ENCODE assay signal across 24 cellular contexts in genomic region chr1:109611308-109611950, GRCh38. TPM values are rescaled to one million over a fixed set of nuclear protein-coding genes. Genes with fewer than 3 reads are reported as not detected.
DNase-seq lines count a peak whose midpoint lies in the region; ATAC-seq and TF ChIP-seq lines count a peak whose summit lies in the region.
"Had no signal": no experiment of that assay in that cellular context is flagged by ENCODE, and none has a peak within 500 bp of the region (broad histone marks: within the 10 kb centered on the region; RNA-seq: fewer than 3 reads in every experiment).

No MANE protein-coding gene starts in this region.

- H4K91ac ChIP-seq in mesenchymal stem cell (ENCODE audit: low read length), result no peak overlapping the region

- H3K4me3 Mint-ChIP-seq in GM23338, result no peak overlapping the region
- H3K4me3 Mint-ChIP-seq: CD4-positive, alpha-beta T cell had no signal

- peak overlapping the region; percentile 81 for H3K27ac ChIP-seq in GM23248
- H3K27ac ChIP-seq in mesenchymal stem cell (ENCODE audit: low read length, poor library complexity, severe bottlenecking), result peak overlapping the region; percentile 20
- H3K27ac ChIP-seq in smooth muscle cell (ENCODE audit: low read depth), result peak overlapping the region; percentile 69
- no peak overlapping the region for H3K27ac ChIP-seq in GM23338 (ENCODE audit: low read depth)
- no peak overlapping the region for H3K27ac ChIP-seq in testis
- H3K27ac ChIP-seq: BLaER1 treated with 17β-estradiol and CSF1 and Interleukin-3, amounts not matched to agents 10 nM and 100 nM; SJCRH30 had no signal

- no peak overlapping the region for H2BK5ac ChIP-seq in mesenchymal stem cell (ENCODE audit: low read depth, low read length, poor library complexity, severe bottlenecking)

- H2BK15ac ChIP-seq in mesenchymal stem cell (ENCODE audit: low read depth, poor library complexity, severe bottlenecking), result no peak overlapping the region

- no peak for DNase-seq in GM23248
- DNase-seq in NCI-H82 treated with DMSO at 0.1 percent for 48 hours (lab: John Stamatoyannopoulos, UW; ENCODE audit: unreplicated experiment), result peak; percentile 98
- no peak for DNase-seq in mesenchymal stem cell
- no peak for DNase-seq in smooth muscle cell (lab: John Stamatoyannopoulos, UW; ENCODE audit: unreplicated experiment)
- no peak for DNase-seq in GM23338 (ENCODE audit: low spot score)
- DNase-seq in testis, result no peak
- DNase-seq: CD4-positive, alpha-beta T cell; NCI-H1105; NCI-H1436 treated with DMSO at 0.1 percent for 48 hours; NCI-H187 treated with DMSO at 0.1 percent for 48 hours; NCI-H2171 treated with DMSO at 0.1 percent for 48 hours; NCI-H524; NCI-H774; SJCRH30 had no signal

- H3K4me1 Mint-ChIP-seq in GM23338, result peaks cover 23% of the 10 kb centered on the region; the same call in 2 of the 3 replicates

- H3F3A ChIP-seq in GM23248 (ENCODE audit: insufficient read depth) (peaks cover 55% of the 10 kb centered on the region), smooth muscle cell (ENCODE audit: low read depth) (peaks cover 3% of the 10 kb centered on the region), GM23338 (replicated peaks; ENCODE audit: low read depth) (no peaks in the 10 kb centered on the region)

- H3K4me2 ChIP-seq in GM23248 (ENCODE audit: unreplicated experiment) (no peak overlapping the region), mesenchymal stem cell (ENCODE audit: low read length, poor library complexity, severe bottlenecking) (no peak overlapping the region), smooth muscle cell (no peak overlapping the region), GM23338 (no peak overlapping the region)

- H3K36me3 ChIP-seq in GM23248 (ENCODE audit: low read depth), result no peaks in the 10 kb centered on the region
- H3K36me3 ChIP-seq in mesenchymal stem cell (ENCODE audit: control insufficient read depth in 1 of 2, insufficient read depth in 2 of 2, low read depth in 1 of 2, low read length in 2 of 2), result peaks cover 0 to under 1% of the 10 kb centered on the region in 2 experiments
- no peaks in the 10 kb centered on the region for H3K36me3 ChIP-seq in smooth muscle cell (ENCODE audit: low read depth)
- H3K36me3 ChIP-seq in GM23338 (ENCODE audit: insufficient read depth), result no peaks in the 10 kb centered on the region
- no peaks in the 10 kb centered on the region for H3K36me3 ChIP-seq in testis (ENCODE audit: low read depth, missing control alignments)
- H3K36me3 ChIP-seq: BLaER1 treated with 17β-estradiol and CSF1 and Interleukin-3, amounts not matched to agents 10 nM and 100 nM; SJCRH30 had no signal

- no peaks in the 10 kb centered on the region for H3K79me2 ChIP-seq in GM23248 (ENCODE audit: insufficient read depth)
- no peaks in the 10 kb centered on the region for H3K79me2 ChIP-seq in smooth muscle cell (ENCODE audit: low read depth)
- no peaks in the 10 kb centered on the region for H3K79me2 ChIP-seq in GM23338 (replicated peaks; ENCODE audit: insufficient read depth)

- intact Hi-C loops in testis (cut with DNase I; ENCODE audit: low total_unique reads), result no loop called here

- no peak overlapping the region for H2BK12ac ChIP-seq in mesenchymal stem cell (ENCODE audit: low read length in 2 of 2)

- TF ChIP-seq CTCF in smooth muscle cell (IDR thresholded peaks at IDR 0.05; ENCODE audit: borderline replicate concordance, insufficient read depth, poor library complexity, severe bottlenecking) (no peak), GM23338 (conservative IDR thresholded peaks at IDR 0.05; ENCODE audit: low read depth in 2 of 2) (no peak), testis (IDR thresholded peaks at IDR 0.05) (no peak)

- H3K79me1 ChIP-seq in mesenchymal stem cell (replicated peaks; ENCODE audit: low read length, poor library complexity, severe bottlenecking), result peaks cover 4% of the 10 kb centered on the region

- TF ChIP-seq POLR2A in testis (IDR thresholded peaks at IDR 0.05), result no peak

- peak overlapping the region; percentile 1 for H2AK5ac ChIP-seq in mesenchymal stem cell (ENCODE audit: low read length, severe bottlenecking)

- H3K14ac ChIP-seq in mesenchymal stem cell (ENCODE audit: low read length in 2 of 2), result no peak overlapping the region

- in situ Hi-C loops in GM23248 (cut with MboI), result no loop called here

- ATAC-seq in GM23338 (no peak), GM18502 (IDR thresholded peaks at IDR 0.05; ENCODE audit: poor library complexity, unreplicated experiment) (no peak)
- ATAC-seq: HepG2, K562, Right ventricle myocardium inferior had no signal

- H3K27ac Mint-ChIP-seq in GM23338, result no peak overlapping the region
- H3K27ac Mint-ChIP-seq: CD4-positive, alpha-beta T cell had no signal

- H3K4me1 ChIP-seq in GM23248 (ENCODE audit: insufficient read depth), result peaks cover 44% of the 10 kb centered on the region
- peaks cover 10% of the 10 kb centered on the region for H3K4me1 ChIP-seq in mesenchymal stem cell (ENCODE audit: control insufficient read depth, insufficient read depth, low read depth, low read length)
- H3K4me1 ChIP-seq in smooth muscle cell (ENCODE audit: low read depth), result no peaks in the 10 kb centered on the region
- peaks cover 23% of the 10 kb centered on the region for H3K4me1 ChIP-seq in GM23338 (ENCODE audit: insufficient read depth)
- H3K4me1 ChIP-seq in testis, result no peaks in the 10 kb centered on the region
- H3K4me1 ChIP-seq: SJCRH30 had no signal

- no peaks in the 10 kb centered on the region for H3K27me3 ChIP-seq in GM23248 (replicated peaks; ENCODE audit: insufficient read depth)
- no peaks in the 10 kb centered on the region for H3K27me3 ChIP-seq in mesenchymal stem cell (ENCODE audit: control insufficient read depth in 1 of 2, insufficient read depth in 1 of 2, low read length in 2 of 2)
- no peaks in the 10 kb centered on the region for H3K27me3 ChIP-seq in smooth muscle cell (ENCODE audit: low read depth)
- no peaks in the 10 kb centered on the region for H3K27me3 ChIP-seq in GM23338 (ENCODE audit: insufficient read depth)
- H3K27me3 ChIP-seq in testis, result no peaks in the 10 kb centered on the region
- H3K27me3 ChIP-seq: BLaER1 treated with 17β-estradiol and CSF1 and Interleukin-3, amounts not matched to agents 10 nM and 100 nM; SJCRH30 had no signal

- no peak overlapping the region for H3K4ac ChIP-seq in mesenchymal stem cell (ENCODE audit: low read depth in 1 of 2, low read length in 2 of 2)

- no peak overlapping the region for H3K9ac ChIP-seq in GM23248
- no peak overlapping the region for H3K9ac ChIP-seq in mesenchymal stem cell (ENCODE audit: low read length)
- no peak overlapping the region for H3K9ac ChIP-seq in smooth muscle cell (ENCODE audit: low read depth)
- H3K9ac ChIP-seq: BLaER1 treated with 17β-estradiol and CSF1 and Interleukin-3, amounts not matched to agents 10 nM and 100 nM had no signal

- peaks cover 2% of the 10 kb centered on the region for H3K27me3 Mint-ChIP-seq in GM23338 (ENCODE audit: insufficient read depth, low read depth, poor library complexity)
- H3K27me3 Mint-ChIP-seq: CD4-positive, alpha-beta T cell had no signal

- H3K4me3 ChIP-seq in GM23248 (no peak overlapping the region), mesenchymal stem cell (ENCODE audit: insufficient read depth in 1 of 2, low read depth in 1 of 2, low read length in 2 of 2) (no peak overlapping the region), smooth muscle cell (no peak overlapping the region), GM23338 (no peak overlapping the region), testis (no peak overlapping the region)
- H3K4me3 ChIP-seq: BLaER1 treated with 17β-estradiol and CSF1 and Interleukin-3, amounts not matched to agents 10 nM and 100 nM; K562; PC-9; SJCRH30 had no signal

- no peak overlapping the region for H3K23ac ChIP-seq in mesenchymal stem cell (ENCODE audit: low read length in 2 of 2)

- H4K20me1 ChIP-seq in GM23248 (ENCODE audit: insufficient read depth) (no peaks in the 10 kb centered on the region), smooth muscle cell (ENCODE audit: low read depth) (no peaks in the 10 kb centered on the region), GM23338 (replicated peaks; ENCODE audit: insufficient read depth) (no peaks in the 10 kb centered on the region)

- H3K18ac ChIP-seq in mesenchymal stem cell (ENCODE audit: low read depth in 1 of 2, low read length in 2 of 2), result no peak overlapping the region

- H3K9me2 ChIP-seq in GM23248 (ENCODE audit: insufficient read depth) (no peaks in the 10 kb centered on the region), GM23338 (ENCODE audit: insufficient read depth) (peaks cover 13% of the 10 kb centered on the region; the same call in 1 of the 2 replicates)

- H3K9me3 Mint-ChIP-seq in GM23338, result no peaks in the 10 kb centered on the region
- H3K9me3 Mint-ChIP-seq: CD4-positive, alpha-beta T cell had no signal

- 97% methylated on average over 12 of the region's 12 CpGs for WGBS in GM23248 (ENCODE audit: low coverage in 1 of 2, low lambda C conversion rate in 2 of 2, missing lambda C conversion rate in 2 of 2), 2 experiments
- 96% methylated on average over 11 of the region's 12 CpGs for whole genome bisulfite sequencing in mesenchymal stem cell
- WGBS in smooth muscle cell (ENCODE audit: low lambda C conversion rate), result 93% methylated on average over 12 of the region's 12 CpGs
- 92 to 95% methylated on average over 12 of the region's 12 CpGs for WGBS in testis, 2 donors

- H3K36me3 Mint-ChIP-seq in GM23338 (ENCODE audit: low read depth), result no peaks in the 10 kb centered on the region

- no peak overlapping the region for H2AFZ ChIP-seq in GM23248
- no peak overlapping the region for H2AFZ ChIP-seq in mesenchymal stem cell (ENCODE audit: low read depth, low read length)
- H2AFZ ChIP-seq in smooth muscle cell (ENCODE audit: low read depth), result no peak overlapping the region
- no peak overlapping the region for H2AFZ ChIP-seq in GM23338
- H2AFZ ChIP-seq: PC-9 had no signal

- no peak overlapping the region for H4K8ac ChIP-seq in mesenchymal stem cell (ENCODE audit: low read length)

- no peaks in the 10 kb centered on the region for H3K9me3 ChIP-seq in GM23248 (ENCODE audit: low read depth)
- H3K9me3 ChIP-seq in mesenchymal stem cell (ENCODE audit: control insufficient read depth, low read length), result no peaks in the 10 kb centered on the region
- H3K9me3 ChIP-seq in smooth muscle cell (replicated peaks; ENCODE audit: low read depth), result no peaks in the 10 kb centered on the region
- H3K9me3 ChIP-seq in testis, result no peaks in the 10 kb centered on the region
- H3K9me3 ChIP-seq: BLaER1 treated with 17β-estradiol and CSF1 and Interleukin-3, amounts not matched to agents 10 nM and 100 nM; SJCRH30 had no signal

- no peak overlapping the region for H2BK120ac ChIP-seq in mesenchymal stem cell (ENCODE audit: low read depth, low read length)

RNA-seq across cellular contexts. Expression of gene GNAT2, which starts 8.0 kb away (rescaled TPM):
- total RNA-seq in GM23248 (2014; rRNA removed; shearing (Covaris generic)), result not detected in 2 replicates
- 0.32 TPM in 1 of 2 replicates, not detected in the other for polyA plus RNA-seq in GM23248 (2016; fragmentation: Nextera tagmentation; extraction: Ambion mirVana)
- 0.08 TPM for polyA plus RNA-seq in mesenchymal stem cell (2013, experiment 1 of 2)
- polyA plus RNA-seq in mesenchymal stem cell (2013, experiment 2 of 2), result 0.26 TPM
- not detected in 2 replicates for total RNA-seq in smooth muscle cell
- polyA plus RNA-seq in smooth muscle cell, result not detected in 2 replicates
- total RNA-seq in GM23338 (2014; rRNA removed; shearing (Covaris generic)), result 0.21 TPM in 1 of 2 replicates, not detected in the other
- polyA plus RNA-seq in GM23338 (2016; fragmentation: Nextera tagmentation; extraction: Ambion mirVana), result not detected in 2 replicates
- total RNA-seq in testis, result 1 to 10 TPM; 2.8 to 3.0 TPM
- 4.1 TPM for polyA plus RNA-seq in testis (ENCODE audit: insufficient read depth, low read depth, low replicate concordance)
- total RNA-seq: A172; CD4-positive, alpha-beta T cell; LHCN-M2; MCF 10A; Right ventricle myocardium inferior; RPMI7951 had no signal

RNA-seq across cellular contexts. Expression of gene AMPD2, which starts 8.2 kb away (rescaled TPM):
- 79.3 and 87.9 TPM in 2 replicates for total RNA-seq in GM23248 (2014; rRNA removed; shearing (Covaris generic))
- polyA plus RNA-seq in GM23248 (2016; fragmentation: Nextera tagmentation; extraction: Ambion mirVana) (61.1 and 61.3 TPM in 2 replicates), smooth muscle cell (104 and 122 TPM in 2 replicates), GM23338 (2016; fragmentation: Nextera tagmentation; extraction: Ambion mirVana) (23.1 and 24.5 TPM in 2 replicates), testis (ENCODE audit: insufficient read depth, low read depth, low replicate concordance) (35.0 TPM)
- polyA plus RNA-seq in mesenchymal stem cell (2013, experiment 1 of 2), result 61.6 TPM
- polyA plus RNA-seq in mesenchymal stem cell (2013, experiment 2 of 2), result 55.5 TPM
- total RNA-seq in smooth muscle cell (57.4 and 69.2 TPM in 2 replicates), testis (10 to 100 TPM; 54.4 to 54.5 TPM)
- 58.6 and 62.1 TPM in 2 replicates for total RNA-seq in GM23338 (2014; rRNA removed; shearing (Covaris generic))

RNA-seq across cellular contexts. Expression of gene GSTM4, which starts 44.5 kb away (rescaled TPM):
- total RNA-seq in GM23248 (2014; rRNA removed; shearing (Covaris generic)), result 6.2 and 7.7 TPM in 2 replicates
- polyA plus RNA-seq in GM23248 (2016; fragmentation: Nextera tagmentation; extraction: Ambion mirVana) (12.4 and 15.2 TPM in 2 replicates), smooth muscle cell (32.8 and 34.4 TPM in 2 replicates), GM23338 (2016; fragmentation: Nextera tagmentation; extraction: Ambion mirVana) (12.9 and 17.3 TPM in 2 replicates), testis (ENCODE audit: insufficient read depth, low read depth, low replicate concordance) (42.0 TPM)
- 32.2 TPM for polyA plus RNA-seq in mesenchymal stem cell (2013, experiment 1 of 2)
- 30.4 TPM for polyA plus RNA-seq in mesenchymal stem cell (2013, experiment 2 of 2)
- total RNA-seq in smooth muscle cell (23.2 and 25.8 TPM in 2 replicates), testis (10 to 100 TPM; 58.6 to 61.8 TPM)
- total RNA-seq in GM23338 (2014; rRNA removed; shearing (Covaris generic)), result 8.6 and 12.8 TPM in 2 replicates

RNA-seq across cellular contexts. Expression of gene GSTM2, which starts 56.4 kb away (rescaled TPM):
- total RNA-seq in GM23248 (2014; rRNA removed; shearing (Covaris generic)), result 19.7 and 27.7 TPM in 2 replicates
- 40.1 and 41.2 TPM in 2 replicates for polyA plus RNA-seq in GM23248 (2016; fragmentation: Nextera tagmentation; extraction: Ambion mirVana)
- 75.2 TPM for polyA plus RNA-seq in mesenchymal stem cell (2013, experiment 1 of 2)
- 70.3 TPM for polyA plus RNA-seq in mesenchymal stem cell (2013, experiment 2 of 2)
- total RNA-seq in smooth muscle cell, result 29.2 and 30.3 TPM in 2 replicates
- polyA plus RNA-seq in smooth muscle cell, result 41.2 and 43.8 TPM in 2 replicates
- total RNA-seq in GM23338 (2014; rRNA removed; shearing (Covaris generic)), result 8.9 and 20.3 TPM in 2 replicates
- polyA plus RNA-seq in GM23338 (2016; fragmentation: Nextera tagmentation; extraction: Ambion mirVana), result 12.1 and 16.0 TPM in 2 replicates
- 100 to 1,000 TPM in 1 of 2 donors, 10 to 100 TPM in 1; 83.2 to 131 TPM for total RNA-seq in testis
- polyA plus RNA-seq in testis (ENCODE audit: insufficient read depth, low read depth, low replicate concordance), result 68.0 TPM

Comparison
In these comparisons a context has a peak if more than half of its experiments do, and no peak if none do; other contexts are left out.
1. H3K27ac ChIP-seq: peak in GM23248 (single experiment), mesenchymal stem cell (single experiment) and smooth muscle cell (single experiment); none in GM23338 (single experiment) and testis (0 of 2).